Comparison of ENCODE assay signal across 1 cellular context in genomic region chr3:194161181-194162045, GRCh38.
TF ChIP-seq lines count a peak whose summit lies in the region.

No MANE protein-coding gene starts in this region.

TF ChIP-seq in HepG2, 621 proteins besides CTCF, POLR2A, EP300 and RAD21 (continued from another document and continues in another):
- TF ChIP-seq KMT2B (CRISPR knock-in tag; IDR thresholded peaks at IDR 0.05) = no peak
- no peak for TF ChIP-seq DNMT3B (CRISPR knock-in tag; conservative IDR thresholded peaks at IDR 0.05)
- no peak for TF ChIP-seq XBP1 (CRISPR knock-in tag; IDR thresholded peaks at IDR 0.05)
- no peak for TF ChIP-seq ZNF34 (CRISPR knock-in tag; IDR thresholded peaks at IDR 0.05; ENCODE audit: borderline replicate concordance)
- no peak for TF ChIP-seq ZNF326 (CRISPR knock-in tag; IDR thresholded peaks at IDR 0.05; ENCODE audit: borderline replicate concordance)
- TF ChIP-seq ZBTB7B (CRISPR knock-in tag; IDR thresholded peaks at IDR 0.05) = 0 out of 2 replicates have a peak, but pooled peaks have one; percentile 44
- no peak for TF ChIP-seq JUN (CRISPR knock-in tag; IDR thresholded peaks at IDR 0.05)
- no peak for TF ChIP-seq PCBP1 (IDR thresholded peaks at IDR 0.05; ENCODE audit: borderline replicate concordance, low read depth, low read length)
- TF ChIP-seq CENPX (CRISPR knock-in tag; IDR thresholded peaks at IDR 0.05) = no peak
- 0 out of 2 replicates have a peak, but pooled peaks have one; percentile 32 for TF ChIP-seq SOX5 (CRISPR knock-in tag; IDR thresholded peaks at IDR 0.05; ENCODE audit: borderline replicate concordance)
- TF ChIP-seq SAP130 (CRISPR knock-in tag; IDR thresholded peaks at IDR 0.05; ENCODE audit: low read depth) = peak; percentile 67
- no peak for TF ChIP-seq THYN1 (CRISPR knock-in tag; IDR thresholded peaks at IDR 0.05; ENCODE audit: borderline replicate concordance, low read depth)
- TF ChIP-seq ZNF225 (CRISPR knock-in tag; IDR thresholded peaks at IDR 0.05) = no peak
- TF ChIP-seq CENPT (CRISPR knock-in tag; IDR thresholded peaks at IDR 0.05; ENCODE audit: low read depth) = no peak
- TF ChIP-seq CEBPZ (IDR thresholded peaks at IDR 0.05; ENCODE audit: low read length) = no peak
- no peak for TF ChIP-seq ZNF788 (CRISPR knock-in tag; IDR thresholded peaks at IDR 0.05; ENCODE audit: borderline replicate concordance)
- no peak for TF ChIP-seq TCF7L2 (IDR thresholded peaks at IDR 0.05; ENCODE audit: low read depth, low read length)
- TF ChIP-seq ZBTB2 (CRISPR knock-in tag; IDR thresholded peaks at IDR 0.05; ENCODE audit: low read depth) = no peak
- TF ChIP-seq ZSCAN21 (CRISPR knock-in tag; IDR thresholded peaks at IDR 0.05; ENCODE audit: borderline replicate concordance) = no peak
- TF ChIP-seq TFE3 (CRISPR knock-in tag; IDR thresholded peaks at IDR 0.05) = no peak
- TF ChIP-seq MBNL3 (CRISPR knock-in tag; conservative IDR thresholded peaks at IDR 0.05) = no peak
- TF ChIP-seq GLI4 (CRISPR knock-in tag; IDR thresholded peaks at IDR 0.05; ENCODE audit: borderline replicate concordance) = no peak
- no peak for TF ChIP-seq ZNF318 (CRISPR knock-in tag; IDR thresholded peaks at IDR 0.05)
- no peak for TF ChIP-seq ZZZ3 (CRISPR knock-in tag; IDR thresholded peaks at IDR 0.05; ENCODE audit: borderline replicate concordance)
- TF ChIP-seq ZNF33B (CRISPR knock-in tag; IDR thresholded peaks at IDR 0.05) = no peak
- peak; percentile 80 for TF ChIP-seq ZNF331 (CRISPR knock-in tag; IDR thresholded peaks at IDR 0.05)
- peak; percentile 51 for TF ChIP-seq FOXP4 (CRISPR knock-in tag; IDR thresholded peaks at IDR 0.05)
- 0 out of 2 replicates have a peak, but pooled peaks have one; percentile 46 for TF ChIP-seq HOXD1 (CRISPR knock-in tag; IDR thresholded peaks at IDR 0.05)
- TF ChIP-seq ZSCAN25 (CRISPR knock-in tag; IDR thresholded peaks at IDR 0.05) = no peak
- no peak for TF ChIP-seq MLLT10 (CRISPR knock-in tag; IDR thresholded peaks at IDR 0.05)
- TF ChIP-seq ZNF720 (CRISPR knock-in tag; IDR thresholded peaks at IDR 0.05) = no peak
- TF ChIP-seq FOXK2 (IDR thresholded peaks at IDR 0.05) = no peak
- TF ChIP-seq ZBTB21 (CRISPR knock-in tag; IDR thresholded peaks at IDR 0.05) = no peak
- no peak; the same call in 1 of the 2 replicates for TF ChIP-seq IRF2 (CRISPR knock-in tag; IDR thresholded peaks at IDR 0.05)
- no peak for TF ChIP-seq ZNF567 (CRISPR knock-in tag; IDR thresholded peaks at IDR 0.05; ENCODE audit: borderline replicate concordance)
- TF ChIP-seq ZNF891 (CRISPR knock-in tag; IDR thresholded peaks at IDR 0.05) = no peak
- no peak for TF ChIP-seq RBM39 (IDR thresholded peaks at IDR 0.05; ENCODE audit: low read depth, low read length, poor library complexity, severe bottlenecking)
- TF ChIP-seq CCDC6 (CRISPR knock-in tag; IDR thresholded peaks at IDR 0.05) = no peak
- TF ChIP-seq ZNF704 (CRISPR knock-in tag; IDR thresholded peaks at IDR 0.05; ENCODE audit: borderline replicate concordance) = no peak
- no peak for TF ChIP-seq ETV6 (CRISPR knock-in tag; conservative IDR thresholded peaks at IDR 0.05)
- TF ChIP-seq ZNF670 (CRISPR knock-in tag; IDR thresholded peaks at IDR 0.05; ENCODE audit: borderline replicate concordance) = no peak
- TF ChIP-seq MEIS2 (CRISPR knock-in tag; IDR thresholded peaks at IDR 0.05) = no peak
- no peak for TF ChIP-seq SIN3B (IDR thresholded peaks at IDR 0.05; ENCODE audit: low read length)
- TF ChIP-seq ZNF839 (CRISPR knock-in tag; IDR thresholded peaks at IDR 0.05; ENCODE audit: borderline replicate concordance) = no peak
- TF ChIP-seq MED13 (CRISPR knock-in tag; IDR thresholded peaks at IDR 0.05) = no peak
- no peak for TF ChIP-seq NFATC3 (CRISPR knock-in tag; IDR thresholded peaks at IDR 0.05)
- TF ChIP-seq BORCS8-MEF2B (CRISPR knock-in tag; IDR thresholded peaks at IDR 0.05) = no peak
- TF ChIP-seq ZNF816 (CRISPR knock-in tag; IDR thresholded peaks at IDR 0.05; ENCODE audit: borderline replicate concordance) = no peak
- TF ChIP-seq NFYB (CRISPR knock-in tag; IDR thresholded peaks at IDR 0.05) = no peak
